Comparison of ENCODE assay signal across 16 cellular contexts in the genomic region with DNA sequence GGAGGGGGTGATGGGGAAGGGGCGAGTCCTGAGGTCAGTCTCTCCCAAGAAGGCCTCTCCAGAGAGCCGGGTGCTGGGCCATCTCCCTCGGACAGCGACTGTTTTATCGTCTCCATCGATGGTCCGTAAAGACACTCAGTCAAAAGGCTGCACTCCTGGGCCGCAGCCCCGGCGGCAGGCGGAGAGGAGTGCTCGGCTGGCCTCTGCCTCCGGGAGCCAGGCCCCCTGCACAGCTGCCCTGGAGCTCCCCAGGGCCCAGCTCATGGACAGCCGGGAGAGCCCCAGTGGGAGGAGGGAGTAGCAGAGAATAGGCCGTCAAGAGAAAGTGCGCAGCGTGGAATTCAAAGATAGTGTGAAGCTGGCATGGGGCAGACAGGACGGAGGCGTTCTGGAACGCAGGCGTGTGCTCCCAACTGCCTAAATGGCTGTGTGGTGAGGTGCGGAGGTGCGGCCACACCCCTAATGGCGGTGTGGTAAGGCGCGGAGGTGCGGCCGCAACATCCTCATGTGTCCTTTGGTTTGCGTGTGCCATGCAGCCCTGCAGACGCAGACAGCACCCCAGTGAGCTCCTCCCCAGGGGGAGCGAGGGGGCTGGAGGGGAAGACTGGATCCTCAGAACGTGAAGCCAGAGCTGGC.
DNase-seq lines count a peak whose midpoint lies in the region; ATAC-seq and TF ChIP-seq lines count a peak whose summit lies in the region.
"Had no signal": no experiment of that assay in that cellular context is flagged by ENCODE, and none has a peak within 500 bp of the region (broad histone marks: within the 10 kb centered on the region; RNA-seq: fewer than 3 reads in every experiment).

No MANE protein-coding gene starts in this region.

- H4K91ac ChIP-seq in neuronal stem cell (ENCODE audit: low read depth, low read length, poor library complexity), result no peak overlapping the region

- intact Hi-C loops in heart right ventricle (cut with DNase I), result loop anchor here in 1 of 10 donors (10.0 kb wide), 1 partner anchor 1310 kb away; no protein-coding TSS in a partner anchor
- intact Hi-C loops in left ventricle myocardium superior (cut with micrococcal nuclease), result no loop called here

- H2AFZ ChIP-seq in neuronal stem cell (ENCODE audit: low read length) (no peak overlapping the region), Karpas-422 (ENCODE audit: low read length) (no peak overlapping the region)

- H3K9me3 ChIP-seq in heart right ventricle (peaks cover 0 to 11% (median 0%) of the 10 kb centered on the region in 11 donors), neuronal stem cell (replicated peaks in 1 of 2; ENCODE audit: control insufficient read depth in 2 of 2, insufficient read depth in 1 of 2, low read depth in 1 of 2, low read length in 2 of 2) (no peaks in the 10 kb centered on the region), Karpas-422 (ENCODE audit: low read length) (no peaks in the 10 kb centered on the region)
- H3K9me3 ChIP-seq: neutrophil, thyroid gland had no signal

- WGBS in heart right ventricle, 2 donors, result 49 to 80% methylated on average over 32 of the region's 32 CpGs
- WGBS in neuronal stem cell (ENCODE audit: extremely low coverage in 2 of 2, insufficient read length in 2 of 2, insufficient replicate concordance in 1 of 2), 2 donors, result no CpG with 5 or more reads among the region's 32 CpGs

- ATAC-seq in heart right ventricle (peak in 5 of 8 donors; percentile 47 to 72 (median 62)), left ventricle myocardium superior (no peak), HG02642 (IDR thresholded peaks at IDR 0.05; ENCODE audit: poor library complexity, unreplicated experiment) (no peak)
- ATAC-seq: SK-N-SH treated with all-trans-retinoic acid at 6 μM for 48 hours had no signal

- no peak overlapping the region for H2BK15ac ChIP-seq in neuronal stem cell (ENCODE audit: low read length)

- H4K8ac ChIP-seq in neuronal stem cell (ENCODE audit: low read depth, low read length), result no peak overlapping the region

- DNase-seq in heart right ventricle (no peak), left ventricle myocardium superior (no peak), neuronal stem cell (ENCODE audit: low spot score) (no peak), NCI-H2196 treated with DMSO at 0.1 percent for 48 hours (lab: John Stamatoyannopoulos, UW; ENCODE audit: unreplicated experiment) (no peak), Karpas-422 (no peak), NCI-H345 (lab: John Stamatoyannopoulos, UW) (no peak)
- DNase-seq in central memory CD4-positive, alpha-beta T cell, result peak; percentile 52
- DNase-seq: AML-193; brain microvascular endothelial cell; NCI-H1092; NK-92 treated with Interleukin-12 subunit alpha and Interleukin-12 subunit beta, amount 100 ng/mL, for 24 hours; thyroid gland had no signal

- no peak overlapping the region for H3K4me2 ChIP-seq in neuronal stem cell (ENCODE audit: insufficient read depth, low read length, poor library complexity, severe bottlenecking)
- no peak overlapping the region for H3K4me2 ChIP-seq in Karpas-422 (ENCODE audit: low read depth, low read length, poor library complexity, severe bottlenecking)

- H3K79me2 ChIP-seq in Karpas-422 (ENCODE audit: low read length), result no peaks in the 10 kb centered on the region

- no peak for TF ChIP-seq CTCF in heart right ventricle (IDR thresholded peaks at IDR 0.05)

- no peak overlapping the region for H2BK5ac ChIP-seq in neuronal stem cell (ENCODE audit: low read length)

- no peaks in the 10 kb centered on the region for H3K9me2 ChIP-seq in Karpas-422 (replicated peaks; ENCODE audit: insufficient read depth, low read length)

- peak overlapping the region; percentile 8 for H2AK5ac ChIP-seq in neuronal stem cell (ENCODE audit: low read depth, low read length)

- H3K27me3 ChIP-seq in heart right ventricle (peaks cover 0 to 3% (median 0%) of the 10 kb centered on the region in 7 donors), neuronal stem cell (ENCODE audit: control insufficient read depth in 3 of 3, insufficient read depth in 3 of 3, low read depth in 1 of 3, low read length in 3 of 3) (no peaks in the 10 kb centered on the region), Karpas-422 (ENCODE audit: low read length) (no peaks in the 10 kb centered on the region)
- H3K27me3 ChIP-seq: brain microvascular endothelial cell, esophagus muscularis mucosa, neutrophil, thyroid gland had no signal

- no peaks in the 10 kb centered on the region for H4K20me1 ChIP-seq in Karpas-422 (ENCODE audit: insufficient read depth, low read depth, low read length)

- H3K9ac ChIP-seq in neuronal stem cell (ENCODE audit: low read depth, low read length, poor library complexity) (no peak overlapping the region), Karpas-422 (ENCODE audit: low read length) (no peak overlapping the region)

- no peak overlapping the region for H2BK12ac ChIP-seq in neuronal stem cell (ENCODE audit: low read length)

- H3K23ac ChIP-seq in neuronal stem cell (ENCODE audit: low read depth, low read length, poor library complexity), result no peak overlapping the region

- H3K4me1 ChIP-seq in heart right ventricle, result no peaks in the 10 kb centered on the region
- H3K4me1 ChIP-seq in neuronal stem cell (ENCODE audit: control insufficient read depth in 2 of 2, insufficient read depth in 1 of 2, low read depth in 1 of 2, low read length in 2 of 2), result peaks cover 4 to 8% of the 10 kb centered on the region in 2 donors
- H3K4me1 ChIP-seq in Karpas-422 (ENCODE audit: low read length), result no peaks in the 10 kb centered on the region
- H3K4me1 ChIP-seq: esophagus muscularis mucosa, thyroid gland had no signal

- H3K79me1 ChIP-seq in neuronal stem cell (ENCODE audit: low read depth, low read length), result no peaks in the 10 kb centered on the region

- no peak overlapping the region for H2BK120ac ChIP-seq in neuronal stem cell (ENCODE audit: low read depth, low read length)

- peak overlapping the region; percentile 49 for H3K18ac ChIP-seq in neuronal stem cell (ENCODE audit: low read length)

- no peak overlapping the region for H3K4ac ChIP-seq in neuronal stem cell (ENCODE audit: low read length)

- no peaks in the 10 kb centered on the region for H3K36me3 ChIP-seq in heart right ventricle
- H3K36me3 ChIP-seq in neuronal stem cell (replicated peaks in 1 of 2; ENCODE audit: control insufficient read depth in 2 of 2, insufficient read depth in 2 of 2, low read length in 2 of 2), result no peaks in the 10 kb centered on the region
- no peaks in the 10 kb centered on the region for H3K36me3 ChIP-seq in Karpas-422 (ENCODE audit: insufficient read depth, low read length)
- H3K36me3 ChIP-seq: brain microvascular endothelial cell, esophagus muscularis mucosa, neutrophil, thyroid gland had no signal

- H3K4me3 ChIP-seq in heart right ventricle, result peak overlapping the region in 2 of 10 donors; percentile 10 to 17
- no peak overlapping the region for H3K4me3 ChIP-seq in neuronal stem cell (ENCODE audit: low read length in 2 of 2)
- no peak overlapping the region for H3K4me3 ChIP-seq in Karpas-422 (ENCODE audit: low read length)
- H3K4me3 ChIP-seq: esophagus muscularis mucosa, thyroid gland had no signal

- H3K27ac ChIP-seq in heart right ventricle, result no peak overlapping the region
- H3K27ac ChIP-seq in neuronal stem cell (replicated peaks; ENCODE audit: low read length), result no peak overlapping the region
- no peak overlapping the region for H3K27ac ChIP-seq in Karpas-422 (ENCODE audit: low read length)
- H3K27ac ChIP-seq: brain microvascular endothelial cell, esophagus muscularis mucosa, neutrophil, thyroid gland had no signal

- no peak overlapping the region for H3K14ac ChIP-seq in neuronal stem cell (ENCODE audit: low read length)

Comparison
In these comparisons a context has a peak if more than half of its experiments do, and no peak if none do; other contexts are left out.
1. ATAC-seq: peak in heart right ventricle (5 of 8); none in left ventricle myocardium superior (single experiment) and HG02642 (single experiment).